ENCODE assay signal across 8 cellular contexts in genomic region chr1:47179023-47179987, GRCh38. TPM values are rescaled to one million over a fixed set of nuclear protein-coding genes. Genes with fewer than 3 reads are reported as not detected.
DNase-seq lines count a peak whose midpoint lies in the region; ATAC-seq and TF ChIP-seq lines count a peak whose summit lies in the region.

No MANE protein-coding gene starts in this region.

- POLR2A ChIA-PET in CD4-positive, alpha-beta memory T cell (lab: Charles Lee; ENCODE audit: partially characterized antibody): interaction anchor here (1.2 kb wide), 1 partner anchor 13 kb away, joined by 4 read pairs; no protein-coding TSS in a partner anchor

- WGBS in lower leg skin, 2 donors: 2 to 4% methylated on average over 25 to 27 of the region's 30 CpGs

- peaks cover 15 to 40% of the 10 kb centered on the region in 2 donors for H3K27me3 Mint-ChIP-seq in CD4-positive, alpha-beta memory T cell

- peak overlapping the region; percentile 34 to 53 for H3K4me3 ChIP-seq in CD4-positive, alpha-beta memory T cell (ENCODE audit: low read length in 2 of 2)
- H3K4me3 ChIP-seq in duodenal mucosa (ENCODE audit: low read depth in 1 of 2, low read length in 2 of 2) (peak overlapping the region; percentile 78 to 80), lower leg skin (ENCODE audit: low read depth, poor library complexity, severe bottlenecking) (peak overlapping the region; percentile 17)

- peak overlapping the region; percentile 55 to 67 for H3K9ac ChIP-seq in duodenal mucosa (ENCODE audit: low read depth in 1 of 2, low read length in 2 of 2)

- no peak for TF ChIP-seq POLR2A in lower leg skin (IDR thresholded peaks at IDR 0.05)

- peaks cover 7% of the 10 kb centered on the region for H3K4me1 ChIP-seq in CD4-positive, alpha-beta memory T cell (ENCODE audit: insufficient read depth, low read length)
- H3K4me1 ChIP-seq in duodenal mucosa (ENCODE audit: control insufficient read depth in 1 of 2, insufficient read depth in 2 of 2, low read length in 2 of 2): peaks cover 14 to 27% of the 10 kb centered on the region in 2 donors

- peak; percentile 45 to 60 (median 58) for DNase-seq in CD4-positive, alpha-beta memory T cell
- DNase-seq in NCI-H69 (lab: John Stamatoyannopoulos, UW) (peak; percentile 72), lower leg skin (ENCODE audit: low spot score in 2 of 2) (peak; percentile 81 to 97)
- DNase-seq in activated CD4-positive, alpha-beta T cell treated with anti-CD3 and anti-CD28 coated beads, Interleukin-2, amount 50 U/mL, for 24 hours (ENCODE audit: low read depth in 1 of 2, low spot score in 1 of 2): peak; percentile 60 to 69
- DNase-seq in stimulated activated CD4-positive, alpha-beta T cell treated with anti-CD3 and anti-CD28 coated beads, Interleukin-4, amount 100 ng/mL, for 48 hours (ENCODE audit: low read depth in 2 of 2): peak; percentile 74 to 76

- peak; percentile 87 for ATAC-seq in GM19438 (IDR thresholded peaks at IDR 0.05; ENCODE audit: low read depth, unreplicated experiment)
- ATAC-seq in HG03565 (IDR thresholded peaks at IDR 0.05; ENCODE audit: unreplicated experiment): peak; percentile 92

- H3K4me1 Mint-ChIP-seq in CD4-positive, alpha-beta memory T cell: peaks cover 9 to 17% (median 13%) of the 10 kb centered on the region in 4 donors

- TF ChIP-seq CTCF in lower leg skin (IDR thresholded peaks at IDR 0.05): peak in 1 of 3 donors; percentile 88

- H3K27me3 ChIP-seq in CD4-positive, alpha-beta memory T cell (ENCODE audit: insufficient read depth, low read length): peaks cover 10% of the 10 kb centered on the region
- peaks cover 0 to 6% of the 10 kb centered on the region in 2 donors for H3K27me3 ChIP-seq in duodenal mucosa (ENCODE audit: control insufficient read depth in 1 of 2, insufficient read depth in 2 of 2, low read length in 2 of 2)

- H3K27ac Mint-ChIP-seq in CD4-positive, alpha-beta memory T cell: peak overlapping the region in 3 of 7 donors; percentile 32 to 75 (median 66)

- no peaks in the 10 kb centered on the region for H3K36me3 Mint-ChIP-seq in CD4-positive, alpha-beta memory T cell

- no peaks in the 10 kb centered on the region for H3K9me3 ChIP-seq in CD4-positive, alpha-beta memory T cell (ENCODE audit: control insufficient read depth in 1 of 2, low read length in 2 of 2)
- no peaks in the 10 kb centered on the region for H3K9me3 ChIP-seq in duodenal mucosa (ENCODE audit: control insufficient read depth in 1 of 2, low read length in 2 of 2)

- no peaks in the 10 kb centered on the region for H3K9me3 Mint-ChIP-seq in CD4-positive, alpha-beta memory T cell

- no peak overlapping the region for H3K27ac ChIP-seq in CD4-positive, alpha-beta memory T cell (ENCODE audit: low read depth, low read length)
- no peak overlapping the region for H3K27ac ChIP-seq in duodenal mucosa (ENCODE audit: low read depth, low read length)

- CTCF ChIA-PET in CD4-positive, alpha-beta memory T cell (lab: Charles Lee; ENCODE audit: partially characterized antibody): interaction anchor here (0.5 to 12.3 kb wide), 25 partner anchors 12 to 549 kb away, joined by 3 to 169 read pairs (median 5); partner anchors contain the start of genes FOXD2, PDZK1IP1 and STIL

- H3K36me3 ChIP-seq in CD4-positive, alpha-beta memory T cell (ENCODE audit: insufficient read depth, low read length): no peaks in the 10 kb centered on the region
- no peaks in the 10 kb centered on the region for H3K36me3 ChIP-seq in duodenal mucosa (ENCODE audit: control insufficient read depth in 1 of 2, insufficient read depth in 2 of 2, low read length in 2 of 2)

- intact Hi-C loops in CD4-positive, alpha-beta memory T cell (cut with micrococcal nuclease): loop anchor here (5.0 kb wide), 1 partner anchor 533 kb away; no protein-coding TSS in a partner anchor
- intact Hi-C loops in lower leg skin (cut with DNase I; ENCODE audit: low total_unique reads): loop anchor here (10.0 kb wide), 1 partner anchor 425 kb away; no protein-coding TSS in a partner anchor

- peak overlapping the region; percentile 76 to 88 (median 86) for H3K4me3 Mint-ChIP-seq in CD4-positive, alpha-beta memory T cell

RNA-seq across cellular contexts. Expression of gene PDZK1IP1, which starts 10.5 kb away (rescaled TPM):
- total RNA-seq in CD4-positive, alpha-beta memory T cell: not detected
- polyA plus RNA-seq in CD4-positive, alpha-beta memory T cell: not detected
- 100 to 1,000 TPM; 121 to 267 (median 125) TPM for total RNA-seq in lower leg skin

RNA-seq across cellular contexts. Expression of gene CYP4A22, which starts 42.1 kb away (rescaled TPM):
- total RNA-seq in CD4-positive, alpha-beta memory T cell: not detected
- polyA plus RNA-seq in CD4-positive, alpha-beta memory T cell: not detected
- under 1 TPM in 1 of 4 donors, not detected in 3; 0.16 TPM for total RNA-seq in lower leg skin

RNA-seq across cellular contexts. Expression of gene TAL1, which starts 52.7 kb away (rescaled TPM):
- total RNA-seq in CD4-positive, alpha-beta memory T cell: not detected
- not detected for polyA plus RNA-seq in CD4-positive, alpha-beta memory T cell
- 1 to 10 TPM in 3 of 4 donors, under 1 TPM in 1; 0.76 to 4.7 (median 2.0) TPM for total RNA-seq in lower leg skin

Comparison
In these comparisons a context has a peak if more than half of its experiments do, and no peak if none do; other contexts are left out.
1. H3K4me3 ChIP-seq: peak in every context shown above with its lines; median percentile 79 in duodenal mucosa; 44 in CD4-positive, alpha-beta memory T cell; 17 in lower leg skin.
2. RNA of gene PDZK1IP1, which starts 10.5 kb away (total RNA-seq): 121 to 267 TPM in lower leg skin; not detected in CD4-positive, alpha-beta memory T cell; every median in the first group is over 100 times any median in the second.
3. Peak in every context shown above with its lines, with median percentiles within 50 percentile points of each other: DNase-seq.